In the genomic region with DNA sequence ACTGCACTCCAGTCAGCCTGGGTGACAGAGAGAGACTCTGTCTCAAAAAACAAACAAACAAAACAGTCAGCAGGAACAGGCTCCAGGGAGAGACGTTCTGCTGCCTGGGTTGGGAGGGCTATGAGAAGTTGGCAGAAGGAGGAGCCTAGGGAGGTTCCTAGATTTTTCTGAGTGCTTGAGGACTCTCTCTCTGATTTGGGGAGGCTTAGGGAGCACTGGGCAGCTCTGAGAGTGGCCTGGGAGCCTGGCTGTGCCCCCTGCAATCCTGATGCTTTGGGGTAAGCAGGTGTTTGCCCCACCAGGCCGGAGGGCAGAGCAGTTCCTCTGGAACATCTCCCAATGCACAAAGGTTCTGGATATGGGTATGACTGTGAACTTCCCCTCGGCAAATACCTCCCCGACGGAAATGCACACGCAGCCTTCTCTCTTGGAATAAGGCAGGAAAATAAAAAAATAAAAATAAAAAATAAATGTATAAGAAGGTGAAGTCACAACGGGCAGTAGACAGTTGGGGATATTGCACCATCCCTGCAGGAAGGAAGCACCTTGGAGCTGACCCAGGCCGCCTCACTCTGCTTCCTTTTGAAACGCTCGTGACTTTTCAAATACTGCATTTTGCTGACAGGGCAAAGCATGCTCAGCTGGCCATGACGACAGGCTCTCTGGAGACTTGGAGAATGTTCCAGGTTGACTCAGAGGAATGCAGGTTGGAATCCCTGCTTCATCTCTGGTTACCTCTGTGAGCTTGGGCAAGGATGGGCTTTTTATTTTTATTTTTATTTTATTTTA, we compare ENCODE assay signal across 9 cellular contexts. TPM values are rescaled to one million over a fixed set of nuclear protein-coding genes. Genes with fewer than 3 reads are reported as not detected.
DNase-seq lines count a peak whose midpoint lies in the region; ATAC-seq and TF ChIP-seq lines count a peak whose summit lies in the region.
"Had no signal": no experiment of that assay in that cellular context is flagged by ENCODE, and none has a peak within 500 bp of the region (broad histone marks: within the 10 kb centered on the region; RNA-seq: fewer than 3 reads in every experiment).

No MANE protein-coding gene starts in this region.

- peak in 8 of 14 donors; percentile 2 to 42 (median 20) for DNase-seq in C1 segment of cervical spinal cord (lab: John Stamatoyannopoulos, UW)
- peak; percentile 59 for DNase-seq in RPMI7951 (ENCODE audit: low read depth)
- peak; percentile 14 for DNase-seq in esophagus squamous epithelium (lab: John Stamatoyannopoulos, UW)
- no peak for DNase-seq in neuronal stem cell (ENCODE audit: low spot score)
- no peak for DNase-seq in cortex of kidney (lab: John Stamatoyannopoulos, UW)
- no peak for DNase-seq in NCI-H526 treated with DMSO at 0.1 percent for 48 hours (lab: John Stamatoyannopoulos, UW)
- DNase-seq: stimulated activated CD4-positive, alpha-beta T cell treated with anti-CD3 and anti-CD28 coated beads, Interleukin-12 subunit alpha, Interleukin-12 subunit beta, amount 100 ng/mL, for 4 hours had no signal

- H4K8ac ChIP-seq in neuronal stem cell (ENCODE audit: low read depth, low read length), result no peak overlapping the region

- H3K4me2 ChIP-seq in neuronal stem cell (ENCODE audit: insufficient read depth, low read length, poor library complexity, severe bottlenecking), result no peak overlapping the region

- peak overlapping the region; percentile 19 for H3K18ac ChIP-seq in neuronal stem cell (ENCODE audit: low read length)

- H3K27me3 ChIP-seq in esophagus squamous epithelium (peaks cover 0 to 15% (median 0%) of the 10 kb centered on the region in 4 donors), neuronal stem cell (ENCODE audit: control insufficient read depth in 3 of 3, insufficient read depth in 3 of 3, low read depth in 1 of 3, low read length in 3 of 3) (no peaks in the 10 kb centered on the region)

- peak overlapping the region; percentile 78 for H2AFZ ChIP-seq in neuronal stem cell (ENCODE audit: low read length)

- no peak overlapping the region for H4K91ac ChIP-seq in neuronal stem cell (ENCODE audit: low read depth, low read length, poor library complexity)

- H3K9me3 ChIP-seq in esophagus squamous epithelium (no peaks in the 10 kb centered on the region), neuronal stem cell (replicated peaks in 1 of 2; ENCODE audit: control insufficient read depth in 2 of 2, insufficient read depth in 1 of 2, low read depth in 1 of 2, low read length in 2 of 2) (peaks cover 3 to 4% of the 10 kb centered on the region in 2 donors)

- no peak overlapping the region for H3K14ac ChIP-seq in neuronal stem cell (ENCODE audit: low read length)

- no peak overlapping the region for H2BK15ac ChIP-seq in neuronal stem cell (ENCODE audit: low read length)

- H2BK120ac ChIP-seq in neuronal stem cell (ENCODE audit: low read depth, low read length), result no peak overlapping the region

- intact Hi-C loops in esophagus squamous epithelium (cut with DNase I), result no loop called here

- 12 to 19% methylated on average over 10 to 11 of the region's 11 CpGs for WGBS in esophagus squamous epithelium, 2 donors
- no CpG with 5 or more reads among the region's 11 CpGs for WGBS in neuronal stem cell (ENCODE audit: extremely low coverage in 2 of 2, insufficient read length in 2 of 2, insufficient replicate concordance in 1 of 2), 2 donors

- no peak overlapping the region for H2BK5ac ChIP-seq in neuronal stem cell (ENCODE audit: low read length)

- no peak for TF ChIP-seq CTCF in esophagus squamous epithelium (IDR thresholded peaks at IDR 0.05)

- H3K27ac ChIP-seq in esophagus squamous epithelium (peak overlapping the region; percentile 59 to 82 (median 68)), neuronal stem cell (replicated peaks; ENCODE audit: low read length) (no peak overlapping the region)

- H2AK5ac ChIP-seq in neuronal stem cell (ENCODE audit: low read depth, low read length), result peak overlapping the region; percentile 61

- ATAC-seq in GM21526 (IDR thresholded peaks at IDR 0.05; ENCODE audit: low FRiP score, unreplicated experiment), result no peak
- no peak for ATAC-seq in GM19035 (IDR thresholded peaks at IDR 0.05; ENCODE audit: unreplicated experiment)

- H3K4me1 ChIP-seq in esophagus squamous epithelium (peaks cover 26 to 62% (median 28%) of the 10 kb centered on the region in 3 donors), neuronal stem cell (ENCODE audit: control insufficient read depth in 2 of 2, insufficient read depth in 1 of 2, low read depth in 1 of 2, low read length in 2 of 2) (no peaks in the 10 kb centered on the region)

- H3K4ac ChIP-seq in neuronal stem cell (ENCODE audit: low read length), result no peak overlapping the region

- H3K79me1 ChIP-seq in neuronal stem cell (ENCODE audit: low read depth, low read length), result no peaks in the 10 kb centered on the region

- H3K9ac ChIP-seq in neuronal stem cell (ENCODE audit: low read depth, low read length, poor library complexity), result peak overlapping the region; percentile 3

- H3K36me3 ChIP-seq in esophagus squamous epithelium (no peaks in the 10 kb centered on the region), neuronal stem cell (replicated peaks in 1 of 2; ENCODE audit: control insufficient read depth in 2 of 2, insufficient read depth in 2 of 2, low read length in 2 of 2) (no peaks in the 10 kb centered on the region)

- TF ChIP-seq POLR2A in esophagus squamous epithelium (IDR thresholded peaks at IDR 0.05), result no peak

- no peak overlapping the region for H2BK12ac ChIP-seq in neuronal stem cell (ENCODE audit: low read length)

- H3K23ac ChIP-seq in neuronal stem cell (ENCODE audit: low read depth, low read length, poor library complexity), result no peak overlapping the region

- H3K4me3 ChIP-seq in esophagus squamous epithelium (no peak overlapping the region), neuronal stem cell (ENCODE audit: low read length in 2 of 2) (no peak overlapping the region)

RNA-seq across cellular contexts. Expression of gene HOMER3, which starts 26.5 kb away (rescaled TPM):
- total RNA-seq in RPMI7951 (2014; rRNA removed; shearing (Covaris generic)), result 53.2 and 74.2 TPM in 2 replicates
- total RNA-seq in esophagus squamous epithelium, result 10 to 100 TPM; 10.7 to 29.5 (median 18.6) TPM
- polyA plus RNA-seq in neuronal stem cell (2013, experiment 1 of 2), result 58.3 TPM
- 56.2 TPM for polyA plus RNA-seq in neuronal stem cell (2013, experiment 2 of 2)

RNA-seq across cellular contexts. Expression of gene DDX49, which starts 48.0 kb away (rescaled TPM):
- 47.5 and 55.9 TPM in 2 replicates for total RNA-seq in RPMI7951 (2014; rRNA removed; shearing (Covaris generic))
- total RNA-seq in esophagus squamous epithelium, result 10 to 100 TPM; 47.0 to 80.7 (median 60.6) TPM
- polyA plus RNA-seq in neuronal stem cell (2013, experiment 1 of 2), result 11.8 TPM
- polyA plus RNA-seq in neuronal stem cell (2013, experiment 2 of 2), result 10.4 TPM

RNA-seq across cellular contexts. Expression of gene COPE, which starts 48.4 kb away (rescaled TPM):
- total RNA-seq in RPMI7951 (2014; rRNA removed; shearing (Covaris generic)), result 324 and 407 TPM in 2 replicates
- total RNA-seq in esophagus squamous epithelium, result 100 to 1,000 TPM; 170 to 245 (median 224) TPM
- 152 TPM for polyA plus RNA-seq in neuronal stem cell (2013, experiment 1 of 2)
- 153 TPM for polyA plus RNA-seq in neuronal stem cell (2013, experiment 2 of 2)

Comparison
In these comparisons a context has a peak if more than half of its experiments do, and no peak if none do; other contexts are left out.
1. DNase-seq: peak in C1 segment of cervical spinal cord (8 of 14), RPMI7951 (single experiment) and esophagus squamous epithelium (single experiment); none in neuronal stem cell (single experiment), cortex of kidney (single experiment) and NCI-H526 treated with DMSO at 0.1 percent for 48 hours (single experiment).